In genomic region chr2:235854276-235854675, GRCh38 we compare ENCODE assay signal across 18 cellular contexts.
"Had no signal": no experiment of that assay in that cellular context is flagged by ENCODE, and none has a peak within 500 bp of the region (broad histone marks: within the 10 kb centered on the region; RNA-seq: fewer than 3 reads in every experiment).

No MANE protein-coding gene starts in this region.

- FAIRE-seq: astrocyte, pancreas had no signal

- DNase-seq: activated CD4-positive, alpha-beta T cell treated with anti-CD3 and anti-CD28 coated beads for 1 hour; activated CD4-positive, alpha-beta T cell treated with anti-CD3 and anti-CD28 coated beads, Interleukin-2, amount 50 U/mL, for 4 hours; activated naive CD4-positive, alpha-beta T cell treated with Interleukin-2 at 50 U/mL for 16 hours; activated T-cell treated with anti-CD3 and anti-CD28 coated beads for 4 hours; esophagus squamous epithelium; foreskin fibroblast; kidney glomerular epithelial cell; lower lobe of right lung; naive thymus-derived CD4-positive, alpha-beta T cell; pancreas; stimulated activated CD4-positive, alpha-beta T cell treated with anti-CD3 and anti-CD28 coated beads, Interleukin-15, amount 100 ng/mL, for 24 hours; stimulated activated CD4-positive, alpha-beta T cell treated with anti-CD3 and anti-CD28 coated beads, Interleukin-4, amount 100 ng/mL, for 1 hour; stimulated activated naive CD4-positive, alpha-beta T cell treated with Interleukin-2 at 50 U/mL for 16 hours had no signal

- ATAC-seq: activated T-helper 17 cell treated with anti-CD3 and anti-CD28 coated beads, Interleukin-2, amount 50 U/mL, for 72 hours; lower lobe of right lung; naive thymus-derived CD4-positive, alpha-beta T cell; pancreas had no signal

- H3K4me3 ChIP-seq: cardiac muscle cell, coronary artery, esophagus squamous epithelium, lower lobe of right lung, pancreas, suprapubic skin had no signal
